9 cellular contexts compared by ENCODE assay signal in the genomic region with DNA sequence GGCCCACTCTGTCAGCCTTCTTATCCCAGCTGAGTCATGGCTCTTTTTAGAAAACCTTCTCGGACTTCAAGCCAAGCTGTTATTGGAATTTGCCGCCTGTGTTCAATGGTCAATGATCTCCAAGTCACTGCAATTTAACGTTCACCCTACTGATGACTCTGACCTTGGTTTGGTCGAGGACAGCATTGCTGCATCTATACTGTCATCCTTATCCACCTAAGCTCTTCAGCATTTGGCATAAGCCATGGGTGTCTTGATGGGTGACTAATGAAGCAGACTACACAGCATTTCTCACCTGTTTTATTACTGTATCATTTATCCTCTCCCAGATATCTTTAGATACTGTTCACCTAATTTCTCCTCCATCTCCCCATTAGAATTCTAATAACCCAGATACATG. TPM values are rescaled to one million over a fixed set of nuclear protein-coding genes. Genes with fewer than 3 reads are reported as not detected.
"Had no signal": no experiment of that assay in that cellular context is flagged by ENCODE, and none has a peak within 500 bp of the region (broad histone marks: within the 10 kb centered on the region; RNA-seq: fewer than 3 reads in every experiment).

No MANE protein-coding gene starts in this region.

- DNase-seq: GM23248, H7, HFFc6, KBM-7 had no signal

- H2AFZ ChIP-seq: GM23248 had no signal

- ATAC-seq: HCT116 had no signal

- H3K4me2 ChIP-seq: KMS-11 had no signal

- H3K27ac ChIP-seq: GM23248, KMS-11 had no signal

- H3K36me3 ChIP-seq: HAP-1 had no signal

- H3K9ac ChIP-seq: GM23248, KMS-11 had no signal

- H3K9me3 ChIP-seq: HAP-1 had no signal

- H3K4me3 ChIP-seq: GM23248, HAP-1 had no signal

RNA-seq across cellular contexts. Expression of a gene that starts 5.6 kb away (rescaled TPM):
- total RNA-seq: H7, HT-29 had no signal
- polyA plus RNA-seq: IgD-negative memory B cell had no signal
